ENCODE assay signal across 8 cellular contexts in the genomic region with DNA sequence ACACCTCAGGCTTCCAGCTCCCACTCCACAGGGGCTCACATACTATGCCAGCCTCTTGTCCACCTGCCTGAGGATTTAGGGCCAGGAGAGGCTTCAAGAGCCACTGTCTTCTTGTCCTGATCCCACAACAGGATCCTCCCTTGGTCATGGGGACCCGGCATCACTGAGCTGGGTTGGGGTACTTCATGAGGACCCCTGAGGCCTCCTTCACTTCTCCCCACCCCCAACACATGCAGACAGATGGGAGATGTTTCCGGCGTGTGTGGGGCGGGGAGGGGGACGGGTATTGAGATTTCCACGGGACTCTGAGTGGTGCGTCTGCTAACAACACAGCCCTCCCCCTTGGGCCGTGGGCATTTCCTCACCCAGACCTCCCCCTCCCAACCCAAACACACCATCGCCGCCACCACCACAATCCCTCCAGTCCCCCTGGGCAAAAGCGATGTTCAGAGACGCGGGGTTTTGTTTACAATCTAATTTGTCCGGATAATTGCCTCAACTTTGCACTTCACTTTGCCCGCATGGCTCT. TPM values are rescaled to one million over a fixed set of nuclear protein-coding genes. Genes with fewer than 3 reads are reported as not detected.
DNase-seq lines count a peak whose midpoint lies in the region; ATAC-seq, FAIRE-seq and TF ChIP-seq lines count a peak whose summit lies in the region.

No MANE protein-coding gene starts in this region.

- WGBS in esophagus muscularis mucosa: 20% methylated on average over 4 of the region's 15 CpGs

- H3K4me1 ChIP-seq in Peyer's patch: peaks cover 0 to 35% (median 19%) of the 10 kb centered on the region in 4 donors
- peaks cover 35 to 47% (median 44%) of the 10 kb centered on the region in 4 donors for H3K4me1 ChIP-seq in esophagus muscularis mucosa

- DNase-seq in GM12891 (ENCODE audit: insufficient read length, low spot score) (no peak), Peyer's patch (peak in 1 of 3 donors; percentile 27), esophagus muscularis mucosa (ENCODE audit: extremely low spot score) (no peak), retinal pigment epithelial cell (ENCODE audit: low read depth) (no peak), kidney glomerular epithelial cell (lab: John Stamatoyannopoulos, UW) (no peak)
- no peak for DNase-seq in stimulated activated CD4-positive, alpha-beta T cell treated with anti-CD3 and anti-CD28 coated beads, Interleukin-4, amount 100 ng/mL, for 24 hours

- ATAC-seq in HG02885 (IDR thresholded peaks at IDR 0.05; ENCODE audit: poor library complexity, unreplicated experiment) (no peak), HG03175 (IDR thresholded peaks at IDR 0.05; ENCODE audit: unreplicated experiment) (no peak)

- intact Hi-C loops in esophagus muscularis mucosa (cut with DNase I): loop anchor here (5.0 kb wide), 1 partner anchor 43 kb away; no protein-coding TSS in a partner anchor

- H3K36me3 ChIP-seq in Peyer's patch: no peaks in the 10 kb centered on the region
- no peaks in the 10 kb centered on the region for H3K36me3 ChIP-seq in esophagus muscularis mucosa

- no peak for TF ChIP-seq CTCF in Peyer's patch (IDR thresholded peaks at IDR 0.05)
- TF ChIP-seq CTCF in esophagus muscularis mucosa (IDR thresholded peaks at IDR 0.05): no peak
- no peak for TF ChIP-seq CTCF in retinal pigment epithelial cell (conservative IDR thresholded peaks at IDR 0.05; ENCODE audit: low read depth, low read length)

- no peak for TF ChIP-seq POLR2A in GM12891 (IDR thresholded peaks at IDR 0.05; ENCODE audit: low read depth, low read length)
- no peak for TF ChIP-seq POLR2A in Peyer's patch (IDR thresholded peaks at IDR 0.05)
- no peak for TF ChIP-seq POLR2A in esophagus muscularis mucosa (IDR thresholded peaks at IDR 0.05; ENCODE audit: low read depth)

- no peaks in the 10 kb centered on the region for H3K9me3 ChIP-seq in Peyer's patch
- no peaks in the 10 kb centered on the region for H3K9me3 ChIP-seq in esophagus muscularis mucosa

- H3K27me3 ChIP-seq in Peyer's patch (no peaks in the 10 kb centered on the region), esophagus muscularis mucosa (peaks cover 0 to 4% (median 0%) of the 10 kb centered on the region in 4 donors)

- FAIRE-seq in GM12891 (lab: Jason Lieb, UNC): peak; percentile 23

- TF ChIP-seq EP300 in esophagus muscularis mucosa (IDR thresholded peaks at IDR 0.05): no peak

- H3K27ac ChIP-seq in Peyer's patch (peak overlapping the region in 2 of 4 donors; percentile 80 to 81), esophagus muscularis mucosa (replicated peaks in 1 of 4) (peak overlapping the region in 2 of 4 donors; percentile 85 to 92)

- peak overlapping the region; percentile 77 to 97 (median 95) for H3K4me3 ChIP-seq in Peyer's patch
- H3K4me3 ChIP-seq in esophagus muscularis mucosa: peak overlapping the region; percentile 85 to 98 (median 93)
- peak overlapping the region; percentile 67 for H3K4me3 ChIP-seq in retinal pigment epithelial cell (ENCODE audit: low read length)

TF ChIP-seq in GM12891, 5 proteins besides CTCF, POLR2A, EP300 and RAD21:
- TF ChIP-seq SPI1 (IDR thresholded peaks at IDR 0.05; ENCODE audit: low read depth, low read length) (no peak), TAF1 (IDR thresholded peaks at IDR 0.05; ENCODE audit: low read depth, low read length) (no peak), POU2F2 (IDR thresholded peaks at IDR 0.05; ENCODE audit: low read depth, low read length) (no peak), PAX5 (IDR thresholded peaks at IDR 0.05; ENCODE audit: insufficient read depth, low read length, severe bottlenecking) (no peak), POLR2AphosphoS5 (IDR thresholded peaks at IDR 0.05; ENCODE audit: low read depth, low read length) (no peak)

RNA-seq across cellular contexts. Expression of a gene that starts 0.9 kb away (rescaled TPM):
- 18.2 TPM for polyA plus RNA-seq in GM12891 (2012; ENCODE audit: low read depth, missing spikeins)
- total RNA-seq in Peyer's patch (10 to 100 TPM; 13.2 to 36.5 (median 20.0) TPM), esophagus muscularis mucosa (10 to 100 TPM; 10.8 to 30.7 (median 17.7) TPM)
